In genomic region chr16:48210747-48211146, GRCh38 we compare ENCODE assay signal across 32 cellular contexts. TPM values are rescaled to one million over a fixed set of nuclear protein-coding genes. Genes with fewer than 3 reads are reported as not detected.
"Had no signal": no experiment of that assay in that cellular context is flagged by ENCODE, and none has a peak within 500 bp of the region (broad histone marks: within the 10 kb centered on the region; RNA-seq: fewer than 3 reads in every experiment).

No MANE protein-coding gene starts in this region.

- H3K79me2 ChIP-seq: hepatocyte, parathyroid adenoma had no signal

- H3K27ac ChIP-seq: heart right ventricle, hepatocyte, lower lobe of right lung, parathyroid adenoma, right atrium auricular region, skin epidermis, spleen, suprapubic skin, thoracic aorta, tibial nerve, uterus had no signal

- H3K4me3 Mint-ChIP-seq: naive thymus-derived CD8-positive, alpha-beta T cell; nephron; neural crest cell; stimulated activated effector memory CD8-positive, alpha-beta T cell treated with anti-CD3 and anti-CD28 coated beads, Interleukin-12 subunit alpha, Interleukin-12 subunit beta, amount 100 ng/mL, for 72 hours; stimulated activated naive CD8-positive, alpha-beta T cell treated with anti-CD3 and anti-CD28 coated beads, Interleukin-15, Interleukin-2, amounts not matched to agents 100 ng/mL and 50 ng/mL, for 24 hours; type B pancreatic cell had no signal

- H3K4me3 ChIP-seq: heart right ventricle, hepatocyte, lower lobe of right lung, right atrium auricular region, skin epidermis, spleen, suprapubic skin, thoracic aorta, tibial nerve, uterus had no signal

- H3K9me3 ChIP-seq: heart right ventricle, lower lobe of right lung, right atrium auricular region, spleen, suprapubic skin, thoracic aorta, tibial nerve, uterus had no signal

- H3K36me3 ChIP-seq: heart right ventricle, lower lobe of right lung, right atrium auricular region, spleen, suprapubic skin, thoracic aorta, tibial nerve, uterus had no signal

- DNase-seq: heart right ventricle; islet precursor cell; left ventricle myocardium superior; lower lobe of right lung; mesendoderm; midbrain; naive thymus-derived CD8-positive, alpha-beta T cell; nucleus accumbens; spleen; stimulated activated CD4-positive, alpha-beta T cell treated with anti-CD3 and anti-CD28 coated beads, Interleukin-4, amount 100 ng/mL, for 24 hours; stimulated activated naive CD4-positive, alpha-beta T cell; uterus had no signal

- H3K27ac Mint-ChIP-seq: naive thymus-derived CD8-positive, alpha-beta T cell; nephron; stimulated activated effector memory CD8-positive, alpha-beta T cell treated with anti-CD3 and anti-CD28 coated beads, Interleukin-12 subunit alpha, Interleukin-12 subunit beta, amount 100 ng/mL, for 72 hours; stimulated activated naive CD8-positive, alpha-beta T cell treated with anti-CD3 and anti-CD28 coated beads, Interleukin-15, Interleukin-2, amounts not matched to agents 100 ng/mL and 50 ng/mL, for 24 hours; type B pancreatic cell had no signal

- H3K9me3 Mint-ChIP-seq: naive thymus-derived CD8-positive, alpha-beta T cell; nephron; neural crest cell; stimulated activated effector memory CD8-positive, alpha-beta T cell treated with anti-CD3 and anti-CD28 coated beads, Interleukin-12 subunit alpha, Interleukin-12 subunit beta, amount 100 ng/mL, for 72 hours; stimulated activated naive CD8-positive, alpha-beta T cell treated with anti-CD3 and anti-CD28 coated beads, Interleukin-15, Interleukin-2, amounts not matched to agents 100 ng/mL and 50 ng/mL, for 24 hours; type B pancreatic cell had no signal

- H3K4me2 ChIP-seq: hepatocyte had no signal

- H2AFZ ChIP-seq: hepatocyte, parathyroid adenoma had no signal

- H3K9ac ChIP-seq: parathyroid adenoma had no signal

- H3K4me1 ChIP-seq: heart right ventricle, lower lobe of right lung, parathyroid adenoma, right atrium auricular region, spleen, suprapubic skin, tibial nerve, uterus had no signal

- H3K27me3 ChIP-seq: hepatocyte, right atrium auricular region, suprapubic skin, tibial nerve, uterus had no signal

- ATAC-seq: heart right ventricle; left ventricle myocardium superior; lower lobe of right lung; naive thymus-derived CD8-positive, alpha-beta T cell; sciatic nerve; stimulated activated effector memory CD8-positive, alpha-beta T cell treated with anti-CD3 and anti-CD28 coated beads, Interleukin-12 subunit alpha, Interleukin-12 subunit beta, amount 100 ng/mL, for 72 hours had no signal

- H3K4me1 Mint-ChIP-seq: naive thymus-derived CD8-positive, alpha-beta T cell; nephron; neural crest cell had no signal

- H3K36me3 Mint-ChIP-seq: naive thymus-derived CD8-positive, alpha-beta T cell; stimulated activated effector memory CD8-positive, alpha-beta T cell treated with anti-CD3 and anti-CD28 coated beads, Interleukin-12 subunit alpha, Interleukin-12 subunit beta, amount 100 ng/mL, for 72 hours; type B pancreatic cell had no signal

RNA-seq across cellular contexts. Expression of gene ABCC11, which starts 36.6 kb away (rescaled TPM):
- total RNA-seq: kidney epithelial cell, left ventricle myocardium superior, lower lobe of right lung, posterior vena cava, pulmonary artery endothelial cell, right atrium auricular region, sciatic nerve, thoracic aorta, tibial nerve had no signal

RNA-seq across cellular contexts. Expression of gene ABCC12, which starts 55.0 kb away (rescaled TPM):
- total RNA-seq: hepatocyte; kidney epithelial cell; left ventricle myocardium superior; lower lobe of right lung; naive thymus-derived CD8-positive, alpha-beta T cell; osteoblast; posterior vena cava; pulmonary artery endothelial cell; renal cortical epithelial cell; right atrium auricular region; sciatic nerve; spleen; subcutaneous adipose tissue; suprapubic skin; thoracic aorta; ureter; uterus had no signal
- polyA plus RNA-seq: hepatocyte; naive thymus-derived CD8-positive, alpha-beta T cell; spleen had no signal
